ENCODE assay signal across 1 cellular context in genomic region chr1:121587777-121588176, GRCh38.
TF ChIP-seq lines count a peak whose summit lies in the region.

No MANE protein-coding gene starts in this region.

TF ChIP-seq in HepG2, 621 proteins besides CTCF, POLR2A, EP300 and RAD21:
- TF ChIP-seq XBP1 (CRISPR knock-in tag; IDR thresholded peaks at IDR 0.05) (no peak), ZBED4 (CRISPR knock-in tag; IDR thresholded peaks at IDR 0.05; ENCODE audit: borderline replicate concordance) (no peak), ZNF331 (CRISPR knock-in tag; IDR thresholded peaks at IDR 0.05) (no peak), ZNF550 (CRISPR knock-in tag; IDR thresholded peaks at IDR 0.05; ENCODE audit: borderline replicate concordance) (no peak), ELF4 (CRISPR knock-in tag; IDR thresholded peaks at IDR 0.05; ENCODE audit: borderline replicate concordance) (no peak), ATM (IDR thresholded peaks at IDR 0.05; ENCODE audit: borderline replicate concordance) (no peak), RNF2 (conservative IDR thresholded peaks at IDR 0.05; ENCODE audit: low read depth) (no peak), ZSCAN12 (CRISPR knock-in tag; IDR thresholded peaks at IDR 0.05) (no peak), THAP9 (CRISPR knock-in tag; IDR thresholded peaks at IDR 0.05; ENCODE audit: borderline replicate concordance) (no peak)
